In genomic region chr12:45458854-45459807, GRCh38 we compare ENCODE assay signal across 24 cellular contexts.
DNase-seq lines count a peak whose midpoint lies in the region; ATAC-seq and TF ChIP-seq lines count a peak whose summit lies in the region.
"Had no signal": no experiment of that assay in that cellular context is flagged by ENCODE, and none has a peak within 500 bp of the region (broad histone marks: within the 10 kb centered on the region; RNA-seq: fewer than 3 reads in every experiment).

No MANE protein-coding gene starts in this region.

- peak; percentile 9 for DNase-seq in MCF 10A (ENCODE audit: unreplicated experiment)
- no peak for DNase-seq in breast epithelium (ENCODE audit: low spot score in 2 of 2)
- peak; percentile 10 for DNase-seq in dermis blood vessel endothelial cell
- DNase-seq in left ventricle myocardium superior: no peak
- DNase-seq in tibial artery: no peak
- no peak for DNase-seq in KG1 (lab: John Stamatoyannopoulos, UW)
- DNase-seq in stimulated activated CD4-positive, alpha-beta T cell treated with anti-CD3 and anti-CD28 coated beads, Interleukin-2, amount 100 ng/mL, for 24 hours: no peak
- no peak for DNase-seq in T-helper 17 cell
- DNase-seq: activated effector memory CD4-positive, alpha-beta T cell treated with Interleukin-2 at 50 U/mL for 16 hours; DND-41; dorsolateral prefrontal cortex; mesendoderm; MG63; NCI-H187 treated with DMSO at 0.1 percent for 48 hours; NCI-H526 treated with DMSO at 0.1 percent for 48 hours; OCI-M1; sigmoid colon; stimulated activated CD4-positive, alpha-beta T cell treated with anti-CD3 and anti-CD28 coated beads, Interleukin-4, amount 100 ng/mL, for 24 hours; transverse colon; WERI-Rb-1 had no signal

- intact Hi-C loops in MCF 10A (cut with micrococcal nuclease) (no loop called here), breast epithelium (cut with DNase I; ENCODE audit: low total_unique reads) (no loop called here), left ventricle myocardium superior (cut with micrococcal nuclease) (no loop called here), tibial artery (cut with DNase I; ENCODE audit: low total_unique reads) (no loop called here)

- CTCF ChIA-PET in MCF 10A (lab: Yijun Ruan, JAX): no interaction called here

- H3K4me1 Mint-ChIP-seq in MCF 10A (ENCODE audit: insufficient read depth, unreplicated experiment) (no peaks in the 10 kb centered on the region), T-helper 17 cell (no peaks in the 10 kb centered on the region)
- H3K4me1 Mint-ChIP-seq: neural crest cell had no signal

- no peak for TF ChIP-seq POLR2A in breast epithelium (IDR thresholded peaks at IDR 0.05)

- H3K4me3 ChIP-seq in breast epithelium (no peak overlapping the region), tibial artery (no peak overlapping the region)
- H3K4me3 ChIP-seq: dorsolateral prefrontal cortex, GM23338, MG63, sigmoid colon, transverse colon had no signal

- H3K4me1 ChIP-seq in breast epithelium (no peaks in the 10 kb centered on the region), tibial artery (peaks cover 0 to 25% (median 0%) of the 10 kb centered on the region in 4 donors)
- H3K4me1 ChIP-seq: foreskin keratinocyte, transverse colon had no signal

- H3K27me3 Mint-ChIP-seq in MCF 10A (ENCODE audit: insufficient read depth, unreplicated experiment) (peaks cover 25% of the 10 kb centered on the region), T-helper 17 cell (peaks cover 12% of the 10 kb centered on the region)

- H3K9me3 Mint-ChIP-seq in MCF 10A (ENCODE audit: unreplicated experiment): no peaks in the 10 kb centered on the region
- H3K9me3 Mint-ChIP-seq: GM23338 had no signal

- H3K27ac Mint-ChIP-seq in MCF 10A (ENCODE audit: low read depth, unreplicated experiment): no peak overlapping the region
- H3K27ac Mint-ChIP-seq in T-helper 17 cell: no peak overlapping the region
- H3K27ac Mint-ChIP-seq: GM23338 had no signal

- H3K36me3 ChIP-seq in breast epithelium (no peaks in the 10 kb centered on the region), tibial artery (no peaks in the 10 kb centered on the region)
- H3K36me3 ChIP-seq: MG63, sigmoid colon, transverse colon, WERI-Rb-1 had no signal

- peak; percentile 87 for ATAC-seq in left ventricle myocardium superior
- ATAC-seq in T-helper 17 cell: no peak
- ATAC-seq: foreskin keratinocyte, GM23338 had no signal

- no peak overlapping the region for H3K27ac ChIP-seq in breast epithelium
- peak overlapping the region; percentile 51 to 63 for H3K27ac ChIP-seq in tibial artery
- H3K27ac ChIP-seq: 22Rv1, dorsolateral prefrontal cortex, foreskin keratinocyte, sigmoid colon, transverse colon, WERI-Rb-1 had no signal

- H3K9me3 ChIP-seq in breast epithelium (no peaks in the 10 kb centered on the region), tibial artery (no peaks in the 10 kb centered on the region), T-helper 17 cell (ENCODE audit: control insufficient read depth, low read length, poor library complexity, severe bottlenecking) (no peaks in the 10 kb centered on the region)
- H3K9me3 ChIP-seq: MG63, sigmoid colon, transverse colon had no signal

- TF ChIP-seq CTCF in MCF 10A (IDR thresholded peaks at IDR 0.05; ENCODE audit: unreplicated experiment) (no peak), breast epithelium (IDR thresholded peaks at IDR 0.05) (no peak), tibial artery (IDR thresholded peaks at IDR 0.05) (no peak)

- H3K36me3 Mint-ChIP-seq in MCF 10A (ENCODE audit: insufficient read depth, unreplicated experiment) (no peaks in the 10 kb centered on the region), T-helper 17 cell (ENCODE audit: low read depth) (peaks cover 2% of the 10 kb centered on the region)

- POLR2A ChIA-PET in MCF 10A (lab: Yijun Ruan, JAX): no interaction called here

- H3K27me3 ChIP-seq in breast epithelium (no peaks in the 10 kb centered on the region), tibial artery (no peaks in the 10 kb centered on the region)
- H3K27me3 ChIP-seq: dorsolateral prefrontal cortex, MG63, sigmoid colon, transverse colon had no signal

- BruUV-seq in MCF 10A (replicated peaks; lab: Mats Ljungman, UMichigan): no TSS peak

- H3K4me3 Mint-ChIP-seq in MCF 10A (ENCODE audit: unreplicated experiment): no peak overlapping the region
- no peak overlapping the region for H3K4me3 Mint-ChIP-seq in T-helper 17 cell
- H3K4me3 Mint-ChIP-seq: GM23338, neural crest cell had no signal

Comparison
In these comparisons a context has a peak if more than half of its experiments do, and no peak if none do; other contexts are left out.
1. DNase-seq: peak in MCF 10A (single experiment) and dermis blood vessel endothelial cell (single experiment); none in breast epithelium (0 of 2), left ventricle myocardium superior (single experiment), tibial artery (0 of 2), KG1 (single experiment), stimulated activated CD4-positive, alpha-beta T cell treated with anti-CD3 and anti-CD28 coated beads, Interleukin-2, amount 100 ng/mL, for 24 hours (0 of 2) and T-helper 17 cell (0 of 3).
2. H3K27ac ChIP-seq: peak in tibial artery (2 of 2); none in breast epithelium (0 of 2).